8 cellular contexts compared by ENCODE assay signal in genomic region chr1:209850342-209850979, GRCh38. TPM values are rescaled to one million over a fixed set of nuclear protein-coding genes. Genes with fewer than 3 reads are reported as not detected.
A peak's percentile ranks its signal among the peaks of the same experiment; 100 is the strongest.
DNase-seq lines count a peak whose midpoint lies in the region; ATAC-seq and TF ChIP-seq lines count a peak whose summit lies in the region.

No MANE protein-coding gene starts in this region.

- H3K9me2 ChIP-seq in DOHH2 (replicated peaks; ENCODE audit: control insufficient read depth, low read length), result no peaks in the 10 kb centered on the region

- no peaks in the 10 kb centered on the region for H4K20me1 ChIP-seq in DOHH2 (ENCODE audit: control insufficient read depth, insufficient read depth, low read depth, low read length)
- H4K20me1 ChIP-seq in H9 (ENCODE audit: control insufficient read depth, insufficient read depth, insufficient read length), result no peaks in the 10 kb centered on the region

- H3K4ac ChIP-seq in H9 (ENCODE audit: low read depth, low read length), result no peak overlapping the region

- ATAC-seq in GM19035 (IDR thresholded peaks at IDR 0.05; ENCODE audit: unreplicated experiment), result no peak
- ATAC-seq in HG03135 (IDR thresholded peaks at IDR 0.05; ENCODE audit: unreplicated experiment), result no peak

- H2BK20ac ChIP-seq in H9 (ENCODE audit: low read depth, low read length, poor library complexity, severe bottlenecking), result no peak overlapping the region

- intact Hi-C loops in esophagus squamous epithelium (cut with DNase I) (no loop called here), posterior cingulate gyrus (cut with DNase I) (no loop called here)

- H2BK12ac ChIP-seq in H9 (ENCODE audit: insufficient read length, low read depth, low read length), result no peak overlapping the region

- no peak overlapping the region for H3K4me3 Mint-ChIP-seq in H9

- peak; percentile 69 for TF ChIP-seq CTCF in DOHH2 (IDR thresholded peaks at IDR 0.05; ENCODE audit: low read depth, low read length, poor library complexity, severe bottlenecking)
- peak; percentile 81 for TF ChIP-seq CTCF in H9 (conservative IDR thresholded peaks at IDR 0.05)
- TF ChIP-seq CTCF in WI38 (IDR thresholded peaks at IDR 0.05; ENCODE audit: low read depth, low read length), result peak; percentile 61; the same call in 1 of the 2 replicates
- TF ChIP-seq CTCF in esophagus squamous epithelium (IDR thresholded peaks at IDR 0.05), result peak in 5 of 6 experiments; percentile 10 to 66 (median 29)

- H3K27ac Mint-ChIP-seq in H9, result peak overlapping the region in 1 of 3 experiments; percentile 11; a peak in 2 of 7 replicates

- no peaks in the 10 kb centered on the region for H3K23me2 ChIP-seq in H9 (ENCODE audit: insufficient read length, low read depth, low read length, poor library complexity, severe bottlenecking)

- DNase-seq in H9 (peak; percentile 68), NCI-H128 (lab: John Stamatoyannopoulos, UW; ENCODE audit: unreplicated experiment) (peak; percentile 78), esophagus squamous epithelium (lab: John Stamatoyannopoulos, UW) (no peak), posterior cingulate gyrus (peak; percentile 61 to 98 (median 84))

- no peak overlapping the region for H4K8ac ChIP-seq in H9 (replicated peaks; ENCODE audit: insufficient read length, low read depth, low read length)

- H3K27ac ChIP-seq in DOHH2 (ENCODE audit: low read depth, low read length) (no peak overlapping the region), H9 (ENCODE audit: insufficient read length, low read depth, low read length) (no peak overlapping the region), esophagus squamous epithelium (no peak overlapping the region)

- H3K14ac ChIP-seq in H9 (ENCODE audit: insufficient read depth, low read length), result no peak overlapping the region

- peaks cover 16% of the 10 kb centered on the region for H3K79me2 ChIP-seq in DOHH2 (ENCODE audit: control insufficient read depth, low read length)
- no peaks in the 10 kb centered on the region for H3K79me2 ChIP-seq in H9 (ENCODE audit: insufficient read depth, low read length)

- H3K36me3 Mint-ChIP-seq in H9 (ENCODE audit: insufficient read depth in 1 of 3, low read depth in 3 of 3), result peaks cover 14 to 58% (median 37%) of the 10 kb centered on the region in 3 experiments; a peak in 6 of 7 replicates

- no peak overlapping the region for H2AFZ ChIP-seq in H9 (ENCODE audit: low read length)

- no peaks in the 10 kb centered on the region for H3K9me3 Mint-ChIP-seq in H9

- H3K4me3 ChIP-seq in DOHH2 (ENCODE audit: low read length) (no peak overlapping the region), WI38 (ENCODE audit: low read depth, low read length) (no peak overlapping the region), esophagus squamous epithelium (no peak overlapping the region)

- no peaks in the 10 kb centered on the region for H3F3A ChIP-seq in DOHH2 (ENCODE audit: control insufficient read depth, insufficient read depth)

- H4K91ac ChIP-seq in H9 (ENCODE audit: insufficient read length, low read depth, low read length), result no peak overlapping the region

- no peak overlapping the region for H2BK5ac ChIP-seq in H9 (ENCODE audit: insufficient read length, low read length)

- H2AK5ac ChIP-seq in H9 (ENCODE audit: insufficient read length, low read length), result no peak overlapping the region

- no peak overlapping the region for H3K18ac ChIP-seq in H9 (ENCODE audit: insufficient read length, low read depth, low read length)

- peaks cover 87% of the 10 kb centered on the region for H3K36me3 ChIP-seq in DOHH2 (ENCODE audit: control insufficient read depth, low read length)
- peaks cover 18 to 100% (median 38%) of the 10 kb centered on the region in 3 donors for H3K36me3 ChIP-seq in esophagus squamous epithelium

- no peak overlapping the region for H3K23ac ChIP-seq in H9 (ENCODE audit: insufficient read length, low read depth, low read length)

- H2BK15ac ChIP-seq in H9 (ENCODE audit: low read depth, low read length), result no peak overlapping the region

- no CpG with 5 or more reads among the region's 6 CpGs for WGBS in H9 (ENCODE audit: extremely low coverage, insufficient read length, low lambda C conversion rate)
- 62 to 63% methylated on average over 6 of the region's 6 CpGs for WGBS in esophagus squamous epithelium, 2 donors

- H3T11ph ChIP-seq in H9 (ENCODE audit: low read length), result no peak overlapping the region

- H3K4me1 Mint-ChIP-seq in H9, result no peaks in the 10 kb centered on the region

- no peak overlapping the region for H2BK120ac ChIP-seq in H9 (ENCODE audit: low read depth, low read length, poor library complexity, severe bottlenecking)

- no peak overlapping the region for H3K56ac ChIP-seq in H9 (ENCODE audit: insufficient read length, low read depth, low read length)

- H3K27me3 ChIP-seq in DOHH2 (ENCODE audit: control insufficient read depth, low read length) (no peaks in the 10 kb centered on the region), H9 (ENCODE audit: insufficient read depth, low read length) (no peaks in the 10 kb centered on the region), esophagus squamous epithelium (no peaks in the 10 kb centered on the region)

- H4K5ac ChIP-seq in H9 (ENCODE audit: insufficient read length, low read depth, low read length), result no peak overlapping the region

- H3K4me1 ChIP-seq in DOHH2 (ENCODE audit: control insufficient read depth, low read length) (no peaks in the 10 kb centered on the region), H9 (ENCODE audit: insufficient read depth, low read length) (no peaks in the 10 kb centered on the region), esophagus squamous epithelium (no peaks in the 10 kb centered on the region)

- no peak for TF ChIP-seq POLR2A in esophagus squamous epithelium (IDR thresholded peaks at IDR 0.05)

- no peak overlapping the region for H3K9ac ChIP-seq in H9 (ENCODE audit: extremely low read depth, insufficient read length, low read length)

- H3K4me2 ChIP-seq in DOHH2 (ENCODE audit: low read length) (no peak overlapping the region), H9 (ENCODE audit: insufficient read depth, insufficient read length, low read length) (no peak overlapping the region)

- H3K9me3 ChIP-seq in DOHH2 (ENCODE audit: control insufficient read depth, insufficient read depth, low read length) (no peaks in the 10 kb centered on the region), H9 (ENCODE audit: control insufficient read depth, low read depth, low read length) (no peaks in the 10 kb centered on the region), esophagus squamous epithelium (no peaks in the 10 kb centered on the region)

- no peaks in the 10 kb centered on the region for H3K79me1 ChIP-seq in H9 (ENCODE audit: insufficient read depth, low read depth, low read length, poor library complexity, severe bottlenecking)

- no peaks in the 10 kb centered on the region for H3K27me3 Mint-ChIP-seq in H9 (ENCODE audit: low read depth)

RNA-seq across cellular contexts. Expression of gene UTP25, which starts 22.7 kb away (rescaled TPM):
- total RNA-seq in H9 (2021), result 12.9 TPM in 2 replicates
- 10 to 100 TPM in 1 of 4 donors, 1 to 10 TPM in 3; 3.9 to 13.5 (median 7.8) TPM for total RNA-seq in esophagus squamous epithelium

RNA-seq across cellular contexts. Expression of gene IRF6, which starts 44.5 kb away (rescaled TPM):
- total RNA-seq in H9 (2021), result 7.1 and 8.9 TPM in 2 replicates
- total RNA-seq in esophagus squamous epithelium, result 100 to 1,000 TPM in 2 of 4 donors, 10 to 100 TPM in 2; 94.8 to 110 (median 98.6) TPM

Comparison
In these comparisons a context has a peak if more than half of its experiments do, and no peak if none do; other contexts are left out.
1. CTCF ChIP-seq: peak in every context shown above with its lines; median percentile 81 in H9; 69 in DOHH2; 61 in WI38; 29 in esophagus squamous epithelium.